ENCODE assay signal across 17 cellular contexts in the genomic region with DNA sequence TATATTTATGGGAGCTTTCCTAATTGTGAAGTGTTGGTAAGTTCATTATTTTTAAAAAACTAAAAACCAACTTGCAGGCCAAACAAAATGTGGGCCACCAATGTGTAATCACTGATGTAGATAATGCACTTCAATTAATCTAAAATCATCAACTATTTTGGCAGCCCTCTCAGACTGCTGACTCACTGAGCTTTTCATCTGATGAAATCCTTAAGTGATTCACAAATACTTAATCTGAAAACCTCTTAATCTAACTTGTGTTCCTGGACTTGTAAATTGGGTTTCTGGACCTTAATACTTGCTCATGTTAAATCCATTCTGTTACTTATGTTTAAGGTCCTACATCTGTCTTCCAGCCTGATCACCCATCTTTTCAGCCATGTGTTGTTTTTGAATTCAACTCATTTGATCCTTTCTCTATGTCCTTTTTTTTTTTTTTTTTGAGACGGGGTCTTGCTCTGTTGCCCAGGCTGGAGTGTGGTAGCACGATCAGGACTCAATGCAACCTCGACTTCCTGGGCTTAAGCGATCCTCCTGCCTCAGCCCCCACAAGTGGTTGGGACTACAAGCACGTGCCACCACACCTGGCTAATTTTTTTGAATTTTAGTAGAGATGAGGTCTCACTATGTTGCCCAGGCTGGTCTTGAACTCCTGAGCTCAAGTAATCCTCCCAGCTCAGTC. TPM values are rescaled to one million over a fixed set of nuclear protein-coding genes. Genes with fewer than 3 reads are reported as not detected.
DNase-seq lines count a peak whose midpoint lies in the region; ATAC-seq and TF ChIP-seq lines count a peak whose summit lies in the region.
"Had no signal": no experiment of that assay in that cellular context is flagged by ENCODE, and none has a peak within 500 bp of the region (broad histone marks: within the 10 kb centered on the region; RNA-seq: fewer than 3 reads in every experiment).

No MANE protein-coding gene starts in this region.

- POLR2A ChIA-PET in activated CD8-positive, alpha-beta T cell treated with anti-CD3 and anti-CD28 coated beads for 36 hours (lab: Charles Lee), result interaction anchor here (0.7 to 1.3 kb wide), 2 partner anchors 22 to 77 kb away, joined by 3 to 5 read pairs; no protein-coding TSS in a partner anchor

- no peaks in the 10 kb centered on the region for H3K27me3 ChIP-seq in lower lobe of right lung (ENCODE audit: low read depth)

- peaks cover 6% of the 10 kb centered on the region for H3K4me1 ChIP-seq in lower lobe of right lung
- H3K4me1 ChIP-seq: left ventricle myocardium inferior had no signal

- TF ChIP-seq CTCF in CD14-positive monocyte (IDR thresholded peaks at IDR 0.05), result no peak
- no peak for TF ChIP-seq CTCF in activated CD8-positive, alpha-beta T cell treated with anti-CD3 and anti-CD28 coated beads for 36 hours (IDR thresholded peaks at IDR 0.05)
- TF ChIP-seq CTCF in lower lobe of right lung (IDR thresholded peaks at IDR 0.05), result no peak

- peak overlapping the region; percentile 66 to 93 (median 78) for H3K27ac Mint-ChIP-seq in CD14-positive monocyte
- peak overlapping the region; percentile 80 for H3K27ac Mint-ChIP-seq in activated CD8-positive, alpha-beta T cell treated with anti-CD3 and anti-CD28 coated beads for 36 hours

- H3K9me3 ChIP-seq in lower lobe of right lung, result no peaks in the 10 kb centered on the region
- H3K9me3 ChIP-seq: left ventricle myocardium inferior had no signal

- DNase-seq in CD14-positive monocyte (ENCODE audit: low spot score) (no peak), ELR (ENCODE audit: low read depth) (peak; percentile 2), iris pigment epithelial cell (ENCODE audit: low read depth) (peak; percentile 8), lower lobe of right lung (no peak), NCI-H2196 (lab: John Stamatoyannopoulos, UW; ENCODE audit: unreplicated experiment) (no peak)
- no peak for DNase-seq in activated CD8-positive, alpha-beta T cell treated with anti-CD3 and anti-CD28 coated beads for 36 hours
- DNase-seq: activated CD4-positive, CD25-positive, alpha-beta regulatory T cell; activated effector memory CD4-positive, alpha-beta T cell treated with Interleukin-2 at 50 U/mL for 16 hours; caudate nucleus; CD4-positive, alpha-beta memory T cell; hypothalamus; left ventricle myocardium inferior; NCI-H2081 treated with DMSO at 0.1 percent for 48 hours; NK-92 treated with Interleukin-12 subunit alpha and Interleukin-12 subunit beta, amount 100 ng/mL, for 24 hours had no signal

- peaks cover 32 to 40% of the 10 kb centered on the region in 2 donors for H3K36me3 Mint-ChIP-seq in CD14-positive monocyte
- H3K36me3 Mint-ChIP-seq in activated CD8-positive, alpha-beta T cell treated with anti-CD3 and anti-CD28 coated beads for 36 hours (ENCODE audit: low read depth), result peaks cover 36% of the 10 kb centered on the region

- peaks cover 82% of the 10 kb centered on the region for H3K4me1 Mint-ChIP-seq in CD14-positive monocyte
- H3K4me1 Mint-ChIP-seq in activated CD8-positive, alpha-beta T cell treated with anti-CD3 and anti-CD28 coated beads for 36 hours (ENCODE audit: low read depth), result peaks cover 68% of the 10 kb centered on the region

- H3K9me3 Mint-ChIP-seq in CD14-positive monocyte, result no peaks in the 10 kb centered on the region
- H3K9me3 Mint-ChIP-seq in activated CD8-positive, alpha-beta T cell treated with anti-CD3 and anti-CD28 coated beads for 36 hours, result no peaks in the 10 kb centered on the region
- H3K9me3 Mint-ChIP-seq: CD4-positive, alpha-beta memory T cell had no signal

- CTCF ChIA-PET in activated CD8-positive, alpha-beta T cell treated with anti-CD3 and anti-CD28 coated beads for 36 hours (lab: Charles Lee), result interaction anchor here (0.6 to 1.5 kb wide), 4 partner anchors 29 to 136 kb away, joined by 3 to 5 read pairs (median 4); no protein-coding TSS in a partner anchor

- no peak overlapping the region for H3K4me3 Mint-ChIP-seq in CD14-positive monocyte
- H3K4me3 Mint-ChIP-seq in activated CD8-positive, alpha-beta T cell treated with anti-CD3 and anti-CD28 coated beads for 36 hours, result no peak overlapping the region
- H3K4me3 Mint-ChIP-seq: CD4-positive, alpha-beta memory T cell had no signal

- intact Hi-C loops in CD14-positive monocyte (cut with micrococcal nuclease), result loop anchor here in 1 of 2 donors (5.0 kb wide), 1 partner anchor 37 kb away; a partner anchor contains a TSS
- intact Hi-C loops in activated CD8-positive, alpha-beta T cell treated with anti-CD3 and anti-CD28 coated beads for 36 hours (cut with micrococcal nuclease), result no loop called here
- intact Hi-C loops in lower lobe of right lung (cut with DNase I), result no loop called here

- H3K4me3 ChIP-seq in lower lobe of right lung, result no peak overlapping the region
- H3K4me3 ChIP-seq: left ventricle myocardium inferior had no signal

- H3K27me3 Mint-ChIP-seq in CD14-positive monocyte (ENCODE audit: low read depth in 3 of 3), result no peaks in the 10 kb centered on the region
- no peaks in the 10 kb centered on the region for H3K27me3 Mint-ChIP-seq in activated CD8-positive, alpha-beta T cell treated with anti-CD3 and anti-CD28 coated beads for 36 hours
- H3K27me3 Mint-ChIP-seq: CD4-positive, alpha-beta memory T cell had no signal

- no peaks in the 10 kb centered on the region for H3K36me3 ChIP-seq in lower lobe of right lung
- H3K36me3 ChIP-seq: left ventricle myocardium inferior had no signal

- H3K27ac ChIP-seq in lower lobe of right lung, result no peak overlapping the region
- H3K27ac ChIP-seq: left ventricle myocardium inferior had no signal

- ATAC-seq in activated CD8-positive, alpha-beta T cell treated with anti-CD3 and anti-CD28 coated beads for 36 hours, result peak; percentile 32
- no peak for ATAC-seq in GM19035 (IDR thresholded peaks at IDR 0.05; ENCODE audit: unreplicated experiment)
- ATAC-seq in lower lobe of right lung, result no peak
- ATAC-seq: esophagus mucosa had no signal

RNA-seq across cellular contexts. Expression of a gene that starts 39.0 kb away (rescaled TPM):
- polyA plus RNA-seq in CD14-positive monocyte, result 10 to 100 TPM; 57.4 to 87.4 TPM
- total RNA-seq in activated CD8-positive, alpha-beta T cell treated with anti-CD3 and anti-CD28 coated beads for 36 hours, result 100 to 1,000 TPM; 101 to 105 TPM
- 24.1 TPM for total RNA-seq in lower lobe of right lung
- total RNA-seq: LHCN-M2 had no signal

Comparison
In these comparisons a context has a peak if more than half of its experiments do, and no peak if none do; other contexts are left out.
1. DNase-seq: peak in ELR (single experiment) and iris pigment epithelial cell (single experiment); none in CD14-positive monocyte (single experiment), activated CD8-positive, alpha-beta T cell treated with anti-CD3 and anti-CD28 coated beads for 36 hours (single experiment), lower lobe of right lung (single experiment) and NCI-H2196 (single experiment).